16 cellular contexts compared by ENCODE assay signal in the genomic region with DNA sequence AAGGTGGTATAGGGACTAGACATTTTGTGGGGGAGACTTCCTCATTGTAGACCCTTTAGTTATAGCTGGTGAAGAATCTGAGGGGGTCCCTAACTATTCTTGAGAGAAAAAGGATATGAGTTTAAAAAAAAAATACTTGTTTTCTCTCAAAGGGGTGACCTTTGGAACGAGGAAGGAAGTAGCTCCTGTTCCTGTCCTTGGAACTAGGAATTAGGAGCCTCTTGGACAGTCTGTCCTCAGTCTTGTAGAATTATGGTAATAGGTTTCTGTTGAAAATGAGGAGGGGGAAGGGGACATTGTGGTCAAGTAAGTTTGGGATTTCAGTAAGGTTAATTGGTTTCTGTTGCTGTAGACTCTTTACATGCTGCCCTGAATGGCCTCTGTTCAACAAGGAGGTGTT. TPM values are rescaled to one million over a fixed set of nuclear protein-coding genes. Genes with fewer than 3 reads are reported as not detected.
DNase-seq lines count a peak whose midpoint lies in the region; ATAC-seq, FAIRE-seq and TF ChIP-seq lines count a peak whose summit lies in the region.
"Had no signal": no experiment of that assay in that cellular context is flagged by ENCODE, and none has a peak within 500 bp of the region (broad histone marks: within the 10 kb centered on the region; RNA-seq: fewer than 3 reads in every experiment).

No MANE protein-coding gene starts in this region.

- intact Hi-C loops in left ventricle myocardium superior (cut with micrococcal nuclease) = no loop called here
- intact Hi-C loops in Right ventricle myocardium inferior (cut with DNase I) = no loop called here
- intact Hi-C loops in right lobe of liver (cut with DNase I) = no loop called here
- intact Hi-C loops in spleen (cut with DNase I; ENCODE audit: low total_unique reads) = no loop called here

- DNase-seq in left ventricle myocardium superior (no peak), Right ventricle myocardium inferior (ENCODE audit: missing footprints) (no peak), LoVo (ENCODE audit: low spot score) (peak; percentile 33), right lobe of liver (no peak), spleen (no peak), GM19239 (ENCODE audit: insufficient read length, low spot score) (no peak)
- DNase-seq in activated naive CD4-positive, alpha-beta T cell treated with anti-CD3 and anti-CD28 coated beads, Interleukin-2, amount 50 U/mL, for 16 hours = no peak
- DNase-seq: BE2C; CD4-positive, alpha-beta memory T cell; DND-41; GDM1; HCEC 1CT; HFFc6 had no signal

- 75% methylated on average over 1 of the region's 1 CpG for WGBS in right lobe of liver (ENCODE audit: insufficient coverage, low coverage, low lambda C conversion rate, missing lambda C conversion rate)
- WGBS in spleen, 5 donors = 57 to 76% (median 68%) methylated on average over 1 of the region's 1 CpG

- no peak for TF ChIP-seq POLR2A in right lobe of liver (IDR thresholded peaks at IDR 0.05)
- TF ChIP-seq POLR2A in spleen (IDR thresholded peaks at IDR 0.05) = no peak

- H3K4me3 ChIP-seq in right lobe of liver (no peak overlapping the region), spleen (no peak overlapping the region)

- H3K9me3 ChIP-seq in right lobe of liver (no peaks in the 10 kb centered on the region), spleen (no peaks in the 10 kb centered on the region)
- H3K9me3 ChIP-seq: BE2C had no signal

- no peak for FAIRE-seq in GM19239 (lab: Jason Lieb, UNC)
- FAIRE-seq: A204.1, GM12892 had no signal

- H3K4me1 ChIP-seq in right lobe of liver (peaks cover 0 to 15% (median 0%) of the 10 kb centered on the region in 4 donors), spleen (peaks cover 0 to 54% (median 13%) of the 10 kb centered on the region in 6 donors)
- H3K4me1 ChIP-seq: BE2C had no signal

- no peak for TF ChIP-seq CTCF in right lobe of liver (IDR thresholded peaks at IDR 0.05)
- TF ChIP-seq CTCF in spleen (IDR thresholded peaks at IDR 0.05 in 8 of 11, conservative IDR thresholded peaks at IDR 0.05 in 3 of 11) = no peak

- H3K36me3 ChIP-seq in right lobe of liver (no peaks in the 10 kb centered on the region), spleen (peaks cover 0 to 35% (median 8%) of the 10 kb centered on the region in 6 donors)
- H3K36me3 ChIP-seq: BE2C had no signal

- H3K27me3 ChIP-seq in right lobe of liver (no peaks in the 10 kb centered on the region), spleen (replicated peaks in 1 of 7) (no peaks in the 10 kb centered on the region)
- H3K27me3 ChIP-seq: BE2C had no signal

- H3K27ac ChIP-seq in right lobe of liver = no peak overlapping the region
- peak overlapping the region in 6 of 8 donors; percentile 51 to 73 (median 58) for H3K27ac ChIP-seq in spleen
- H3K27ac ChIP-seq: C4-2B had no signal

- ATAC-seq in left ventricle myocardium superior = peak; percentile 30
- ATAC-seq in Right ventricle myocardium inferior = no peak
- ATAC-seq in right lobe of liver = peak in 3 of 4 donors; percentile 35 to 66 (median 38)

RNA-seq across cellular contexts. Expression of gene PLEKHG1, which starts 56.5 kb away (rescaled TPM):
- total RNA-seq in left ventricle myocardium superior (7.6 TPM), Right ventricle myocardium inferior (10.2 TPM), right lobe of liver (10 to 100 TPM in 5 of 6 experiments, 1 to 10 TPM in 1; 8.7 to 20.3 (median 11.8) TPM), spleen (100 to 1,000 TPM; 130 to 361 (median 197) TPM)
- 10 to 100 TPM; 14.2 to 26.7 (median 17.1) TPM for polyA plus RNA-seq in spleen

Comparison
In these comparisons a context has a peak if more than half of its experiments do, and no peak if none do; other contexts are left out.
1. H3K27ac ChIP-seq: peak in spleen (6 of 8); none in right lobe of liver (0 of 3).
2. RNA of gene PLEKHG1, which starts 56.5 kb away (total RNA-seq): 130 to 361 TPM in spleen; 8.7 to 20.3 TPM in right lobe of liver, 10.2 TPM in Right ventricle myocardium inferior (single experiment) and 7.6 TPM in left ventricle myocardium superior (single experiment); every median in the first group is over 4 times any median in the second.